Comparison of ENCODE assay signal across 18 cellular contexts in genomic region chr15:69422336-69422895, GRCh38.
"Had no signal": no experiment of that assay in that cellular context is flagged by ENCODE, and none has a peak within 500 bp of the region (broad histone marks: within the 10 kb centered on the region; RNA-seq: fewer than 3 reads in every experiment).

No MANE protein-coding gene starts in this region.

- H3K4me3 Mint-ChIP-seq: activated naive CD4-positive, alpha-beta T cell treated with anti-CD3 and anti-CD28 coated beads, Interleukin-2, amount 50 U/mL, for 24 hours; activated T-cell treated with anti-CD3 and anti-CD28 coated beads, Interleukin-2, amount 50 U/mL, for 24 hours; memory B cell; natural killer cell treated with Interleukin-12 subunit alpha and Interleukin-12 subunit beta and Interleukin-15 and Interleukin-18, amount 100 ng/mL, for 72 hours had no signal

- H3K9me3 ChIP-seq: heart left ventricle, left lung, prostate gland, suprapubic skin had no signal

- H3K27ac ChIP-seq: heart left ventricle, left lung, prostate gland, suprapubic skin had no signal

- H3K4me3 ChIP-seq: heart left ventricle, left lung, prostate gland, suprapubic skin had no signal

- H3K36me3 ChIP-seq: prostate gland, suprapubic skin had no signal

- H3K36me3 Mint-ChIP-seq: activated naive CD4-positive, alpha-beta T cell treated with anti-CD3 and anti-CD28 coated beads, Interleukin-2, amount 50 U/mL, for 24 hours; memory B cell had no signal

- H3K4me1 Mint-ChIP-seq: activated naive CD4-positive, alpha-beta T cell treated with anti-CD3 and anti-CD28 coated beads, Interleukin-2, amount 50 U/mL, for 24 hours; memory B cell had no signal

- ATAC-seq: heart left ventricle; left lung; natural killer cell treated with Interleukin-12 subunit alpha and Interleukin-12 subunit beta and Interleukin-15 and Interleukin-18, amount 100 ng/mL, for 72 hours; sciatic nerve; stimulated activated naive CD8-positive, alpha-beta T cell treated with anti-CD3 and anti-CD28 coated beads, Interleukin-15, Interleukin-2, amounts not matched to agents 100 U/mL and 50 U/mL, for 24 hours had no signal

- DNase-seq: activated CD4-positive, alpha-beta T cell treated with anti-CD3 and anti-CD28 coated beads, Interleukin-2, amount 50 U/mL, for 1 hour; activated CD4-positive, CD25-positive, alpha-beta regulatory T cell; activated effector memory CD4-positive, alpha-beta T cell treated with Interleukin-2 at 50 U/mL for 16 hours; activated T-cell treated with anti-CD3 and anti-CD28 coated beads, Interleukin-2, amount 50 U/mL, for 24 hours; amygdala; heart left ventricle; islet precursor cell; left lung; nucleus accumbens; stimulated activated CD4-positive, alpha-beta T cell treated with anti-CD3 and anti-CD28 coated beads, Interleukin-2, amount 100 ng/mL, for 48 hours; stimulated activated naive CD8-positive, alpha-beta T cell treated with anti-CD3 and anti-CD28 coated beads, Interleukin-15, Interleukin-2, amounts not matched to agents 100 U/mL and 50 U/mL, for 24 hours; T-helper 2 cell had no signal

- H3K4me1 ChIP-seq: heart left ventricle, left lung, prostate gland, suprapubic skin had no signal

- H3K27me3 ChIP-seq: heart left ventricle, left lung, suprapubic skin had no signal

- H3K9me3 Mint-ChIP-seq: activated naive CD4-positive, alpha-beta T cell treated with anti-CD3 and anti-CD28 coated beads, Interleukin-2, amount 50 U/mL, for 24 hours; activated T-cell treated with anti-CD3 and anti-CD28 coated beads, Interleukin-2, amount 50 U/mL, for 24 hours; memory B cell; natural killer cell treated with Interleukin-12 subunit alpha and Interleukin-12 subunit beta and Interleukin-15 and Interleukin-18, amount 100 ng/mL, for 72 hours had no signal

- H3K27ac Mint-ChIP-seq: activated naive CD4-positive, alpha-beta T cell treated with anti-CD3 and anti-CD28 coated beads, Interleukin-2, amount 50 U/mL, for 24 hours; activated T-cell treated with anti-CD3 and anti-CD28 coated beads, Interleukin-2, amount 50 U/mL, for 24 hours; memory B cell; natural killer cell treated with Interleukin-12 subunit alpha and Interleukin-12 subunit beta and Interleukin-15 and Interleukin-18, amount 100 ng/mL, for 72 hours had no signal

- H3K27me3 Mint-ChIP-seq: memory B cell; natural killer cell treated with Interleukin-12 subunit alpha and Interleukin-12 subunit beta and Interleukin-15 and Interleukin-18, amount 100 ng/mL, for 72 hours had no signal
